Comparison of ENCODE assay signal across 1 cellular context in genomic region chr5:66807743-66808142, GRCh38.
TF ChIP-seq lines count a peak whose summit lies in the region.

No MANE protein-coding gene starts in this region.

TF ChIP-seq in GM23338, 12 proteins besides CTCF, POLR2A, EP300 and RAD21 (continued from another document):
- TF ChIP-seq, protein P1, sequence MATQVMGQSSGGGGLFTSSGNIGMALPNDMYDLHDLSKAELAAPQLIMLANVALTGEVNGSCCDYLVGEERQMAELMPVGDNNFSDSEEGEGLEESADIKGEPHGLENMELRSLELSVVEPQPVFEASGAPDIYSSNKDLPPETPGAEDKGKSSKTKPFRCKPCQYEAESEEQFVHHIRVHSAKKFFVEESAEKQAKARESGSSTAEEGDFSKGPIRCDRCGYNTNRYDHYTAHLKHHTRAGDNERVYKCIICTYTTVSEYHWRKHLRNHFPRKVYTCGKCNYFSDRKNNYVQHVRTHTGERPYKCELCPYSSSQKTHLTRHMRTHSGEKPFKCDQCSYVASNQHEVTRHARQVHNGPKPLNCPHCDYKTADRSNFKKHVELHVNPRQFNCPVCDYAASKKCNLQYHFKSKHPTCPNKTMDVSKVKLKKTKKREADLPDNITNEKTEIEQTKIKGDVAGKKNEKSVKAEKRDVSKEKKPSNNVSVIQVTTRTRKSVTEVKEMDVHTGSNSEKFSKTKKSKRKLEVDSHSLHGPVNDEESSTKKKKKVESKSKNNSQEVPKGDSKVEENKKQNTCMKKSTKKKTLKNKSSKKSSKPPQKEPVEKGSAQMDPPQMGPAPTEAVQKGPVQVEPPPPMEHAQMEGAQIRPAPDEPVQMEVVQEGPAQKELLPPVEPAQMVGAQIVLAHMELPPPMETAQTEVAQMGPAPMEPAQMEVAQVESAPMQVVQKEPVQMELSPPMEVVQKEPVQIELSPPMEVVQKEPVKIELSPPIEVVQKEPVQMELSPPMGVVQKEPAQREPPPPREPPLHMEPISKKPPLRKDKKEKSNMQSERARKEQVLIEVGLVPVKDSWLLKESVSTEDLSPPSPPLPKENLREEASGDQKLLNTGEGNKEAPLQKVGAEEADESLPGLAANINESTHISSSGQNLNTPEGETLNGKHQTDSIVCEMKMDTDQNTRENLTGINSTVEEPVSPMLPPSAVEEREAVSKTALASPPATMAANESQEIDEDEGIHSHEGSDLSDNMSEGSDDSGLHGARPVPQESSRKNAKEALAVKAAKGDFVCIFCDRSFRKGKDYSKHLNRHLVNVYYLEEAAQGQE (IDR thresholded peaks at IDR 0.05; ENCODE audit: unreplicated experiment) = no peak
